ENCODE assay signal across 35 cellular contexts in the genomic region with DNA sequence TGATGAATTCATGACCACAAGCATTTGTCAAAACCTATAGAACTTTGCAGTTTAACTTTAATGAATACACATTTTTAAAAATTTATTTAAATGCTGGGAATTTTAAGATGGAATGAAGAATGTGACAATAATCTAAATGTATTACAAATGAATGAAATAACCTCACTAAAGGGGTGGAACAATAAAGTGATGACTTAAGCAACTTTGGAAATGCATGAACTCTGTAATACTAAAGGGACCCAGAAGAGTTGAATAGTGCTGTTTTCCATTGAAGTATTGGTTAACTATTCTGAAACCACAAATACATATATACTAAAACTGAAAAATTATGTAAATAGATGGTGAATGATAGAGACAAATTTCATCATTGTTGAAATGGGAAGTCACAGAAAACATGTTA.
"Had no signal": no experiment of that assay in that cellular context is flagged by ENCODE, and none has a peak within 500 bp of the region (broad histone marks: within the 10 kb centered on the region; RNA-seq: fewer than 3 reads in every experiment).

No MANE protein-coding gene starts in this region.

- H3K9me3 ChIP-seq: MG63 had no signal

- H3K27me3 ChIP-seq: MG63 had no signal

- H3K36me3 ChIP-seq: MG63 had no signal

- H3K4me3 ChIP-seq: MG63 had no signal

- DNase-seq: Karpas-422, Kasumi-1, MG63, MM.1S, MV-4-11, NCI-H1048, NCI-H1092, NCI-H1092 treated with DMSO at 0.1 percent for 48 hours, NCI-H1105, NCI-H1105 treated with DMSO at 0.1 percent for 48 hours, NCI-H1417, NCI-H1417 treated with DMSO at 0.1 percent for 48 hours, NCI-H1436, NCI-H1436 treated with DMSO at 0.1 percent for 48 hours, NCI-H146, NCI-H1694, NCI-H1694 treated with DMSO at 0.1 percent for 48 hours, NCI-H187, NCI-H187 treated with DMSO at 0.1 percent for 48 hours, NCI-H1930, NCI-H2029, NCI-H2029 treated with DMSO at 0.1 percent for 48 hours, NCI-H2081, NCI-H2081 treated with DMSO at 0.1 percent for 48 hours, NCI-H2107, NCI-H2171, NCI-H2171 treated with DMSO at 0.1 percent for 48 hours, NCI-H2227 treated with DMSO at 0.1 percent for 48 hours, NCI-H226, NCI-H345, NCI-H446, NCI-H446 treated with DMSO at 0.1 percent for 48 hours, NCI-H510A, NCI-H510A treated with DMSO at 0.1 percent for 48 hours, NCI-H524 had no signal
